In the genomic region with DNA sequence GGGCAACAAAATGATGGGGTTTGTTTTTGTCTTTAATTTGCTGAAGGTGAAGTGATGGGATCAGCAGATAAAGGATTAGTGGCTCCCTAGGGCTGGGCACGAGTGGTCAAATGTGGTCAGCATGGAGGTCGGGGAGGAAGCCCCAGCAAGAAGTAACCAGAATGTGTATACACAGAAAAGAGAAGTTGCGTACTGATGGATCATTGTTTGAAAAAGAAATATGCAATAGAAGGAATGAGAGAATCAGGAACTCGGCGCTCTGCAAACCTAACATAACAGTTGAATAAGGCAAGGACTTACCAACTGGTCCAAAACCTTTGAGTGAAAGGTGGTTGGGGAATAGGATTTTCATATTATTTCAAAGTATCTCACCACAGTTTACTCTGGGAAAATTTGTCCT, we compare ENCODE assay signal across 12 cellular contexts. TPM values are rescaled to one million over a fixed set of nuclear protein-coding genes. Genes with fewer than 3 reads are reported as not detected.
DNase-seq lines count a peak whose midpoint lies in the region; ATAC-seq and TF ChIP-seq lines count a peak whose summit lies in the region.
"Had no signal": no experiment of that assay in that cellular context is flagged by ENCODE, and none has a peak within 500 bp of the region (broad histone marks: within the 10 kb centered on the region; RNA-seq: fewer than 3 reads in every experiment).

No MANE protein-coding gene starts in this region.

- peaks cover 1% of the 10 kb centered on the region for H3K27me3 Mint-ChIP-seq in activated naive CD4-positive, alpha-beta T cell treated with anti-CD3 and anti-CD28 coated beads, Interleukin-2, amount 50 U/mL, for 24 hours
- peaks cover 71% of the 10 kb centered on the region for H3K27me3 Mint-ChIP-seq in WTC11 (ENCODE audit: low read depth)

- intact Hi-C loops in upper lobe of right lung (cut with DNase I), result no loop called here
- intact Hi-C loops in testis (cut with DNase I; ENCODE audit: low total_unique reads), result no loop called here
- intact Hi-C loops in uterus (cut with DNase I; ENCODE audit: low total_unique reads), result no loop called here

- ATAC-seq in WTC11 (no peak), upper lobe of right lung (peak; percentile 39)
- ATAC-seq: Right ventricle myocardium inferior; stimulated activated naive CD8-positive, alpha-beta T cell treated with anti-CD3 and anti-CD28 coated beads, Interleukin-15, Interleukin-2, amounts not matched to agents 100 U/mL and 50 U/mL, for 24 hours had no signal

- H3K27ac Mint-ChIP-seq in activated naive CD4-positive, alpha-beta T cell treated with anti-CD3 and anti-CD28 coated beads, Interleukin-2, amount 50 U/mL, for 24 hours, result no peak overlapping the region
- H3K27ac Mint-ChIP-seq in WTC11, result no peak overlapping the region

- 62 to 70% methylated on average over 5 of the region's 5 CpGs for WGBS in testis, 2 donors

- POLR2A ChIA-PET in WTC11 (lab: Charles Lee), result no interaction called here

- H3K27me3 ChIP-seq in iPS-20b (ENCODE audit: insufficient read depth, low read length), result peaks cover 74% of the 10 kb centered on the region
- no peaks in the 10 kb centered on the region for H3K27me3 ChIP-seq in upper lobe of right lung
- H3K27me3 ChIP-seq in testis, result no peaks in the 10 kb centered on the region
- H3K27me3 ChIP-seq in uterus, result no peaks in the 10 kb centered on the region
- H3K27me3 ChIP-seq: ascending aorta had no signal

- H3K9ac ChIP-seq in iPS-20b (ENCODE audit: low read depth, low read length), result no peak overlapping the region

- CTCF ChIA-PET in WTC11 (lab: Charles Lee), result interaction anchor here (1.0 to 1.2 kb wide), 2 partner anchors 15 to 23 kb away, joined by 3 to 6 read pairs; a partner anchor contains a TSS

- H3K4me3 ChIP-seq in iPS-20b (ENCODE audit: low read length), result peak overlapping the region; percentile 75; the same call in 1 of the 2 replicates
- H3K4me3 ChIP-seq in upper lobe of right lung, result no peak overlapping the region
- H3K4me3 ChIP-seq in testis, result no peak overlapping the region
- H3K4me3 ChIP-seq in uterus, result peak overlapping the region in 1 of 2 donors; percentile 90

- H3K27ac ChIP-seq in iPS-20b (ENCODE audit: low read length), result no peak overlapping the region
- no peak overlapping the region for H3K27ac ChIP-seq in upper lobe of right lung
- H3K27ac ChIP-seq in testis, result no peak overlapping the region
- no peak overlapping the region for H3K27ac ChIP-seq in uterus
- H3K27ac ChIP-seq: ascending aorta had no signal

- DNase-seq in activated naive CD4-positive, alpha-beta T cell treated with Interleukin-2 at 50 U/mL for 16 hours, result no peak
- DNase-seq in WTC11 (ENCODE audit: low spot score) (no peak), upper lobe of right lung (no peak), COR-L47 (lab: John Stamatoyannopoulos, UW) (no peak), testis (no peak), uterus (no peak)
- DNase-seq: activated CD4-positive, alpha-beta T cell treated with anti-CD3 and anti-CD28 coated beads for 48 hours; stimulated activated naive CD8-positive, alpha-beta T cell treated with anti-CD3 and anti-CD28 coated beads, Interleukin-15, Interleukin-2, amounts not matched to agents 100 U/mL and 50 U/mL, for 24 hours had no signal

- H3K36me3 Mint-ChIP-seq in activated naive CD4-positive, alpha-beta T cell treated with anti-CD3 and anti-CD28 coated beads, Interleukin-2, amount 50 U/mL, for 24 hours, result no peaks in the 10 kb centered on the region
- H3K36me3 Mint-ChIP-seq in WTC11, result no peaks in the 10 kb centered on the region

- no peak for TF ChIP-seq CTCF in WTC11 (IDR thresholded peaks at IDR 0.05)
- TF ChIP-seq CTCF in upper lobe of right lung (IDR thresholded peaks at IDR 0.05), result no peak
- TF ChIP-seq CTCF in testis (IDR thresholded peaks at IDR 0.05), result no peak
- TF ChIP-seq CTCF in uterus (IDR thresholded peaks at IDR 0.05), result no peak

- H3K36me3 ChIP-seq in iPS-20b (ENCODE audit: insufficient read depth, low read depth, low read length), result no peaks in the 10 kb centered on the region
- H3K36me3 ChIP-seq in upper lobe of right lung, result no peaks in the 10 kb centered on the region
- H3K36me3 ChIP-seq in testis (ENCODE audit: low read depth, missing control alignments), result no peaks in the 10 kb centered on the region
- no peaks in the 10 kb centered on the region for H3K36me3 ChIP-seq in uterus
- H3K36me3 ChIP-seq: ascending aorta had no signal

- H3K4me3 Mint-ChIP-seq in activated naive CD4-positive, alpha-beta T cell treated with anti-CD3 and anti-CD28 coated beads, Interleukin-2, amount 50 U/mL, for 24 hours, result peak overlapping the region; percentile 42
- H3K4me3 Mint-ChIP-seq in WTC11, result peak overlapping the region; percentile 79

- H3K9me3 Mint-ChIP-seq in activated naive CD4-positive, alpha-beta T cell treated with anti-CD3 and anti-CD28 coated beads, Interleukin-2, amount 50 U/mL, for 24 hours, result no peaks in the 10 kb centered on the region
- no peaks in the 10 kb centered on the region for H3K9me3 Mint-ChIP-seq in WTC11

- H3K9me3 ChIP-seq in iPS-20b (ENCODE audit: insufficient read depth, low read depth, low read length), result no peaks in the 10 kb centered on the region
- no peaks in the 10 kb centered on the region for H3K9me3 ChIP-seq in upper lobe of right lung
- no peaks in the 10 kb centered on the region for H3K9me3 ChIP-seq in testis
- H3K9me3 ChIP-seq in uterus, result no peaks in the 10 kb centered on the region
- H3K9me3 ChIP-seq: ascending aorta had no signal

- peaks cover 31% of the 10 kb centered on the region for H3K4me1 Mint-ChIP-seq in activated naive CD4-positive, alpha-beta T cell treated with anti-CD3 and anti-CD28 coated beads, Interleukin-2, amount 50 U/mL, for 24 hours
- peaks cover 5% of the 10 kb centered on the region for H3K4me1 Mint-ChIP-seq in WTC11

- no peak for TF ChIP-seq POLR2A in testis (IDR thresholded peaks at IDR 0.05)
- no peak for TF ChIP-seq POLR2A in uterus (IDR thresholded peaks at IDR 0.05)

- peaks cover 5% of the 10 kb centered on the region; the same call in 1 of the 2 replicates for H3K4me1 ChIP-seq in iPS-20b (ENCODE audit: insufficient read depth, low read length)
- H3K4me1 ChIP-seq in upper lobe of right lung, result peaks cover 15% of the 10 kb centered on the region
- peaks cover 4% of the 10 kb centered on the region for H3K4me1 ChIP-seq in testis
- peaks cover 0 to 6% of the 10 kb centered on the region in 2 donors for H3K4me1 ChIP-seq in uterus

TF ChIP-seq in WTC11, 78 proteins besides CTCF, POLR2A, EP300 and RAD21 (continues in another document):
- TF ChIP-seq JAZF1 (CRISPR knock-in tag; IDR thresholded peaks at IDR 0.05) (no peak), PRRX2 (CRISPR knock-in tag; IDR thresholded peaks at IDR 0.05) (no peak), NR3C1 (CRISPR knock-in tag; conservative IDR thresholded peaks at IDR 0.05; ENCODE audit: low read depth) (no peak), CREM (CRISPR knock-in tag; IDR thresholded peaks at IDR 0.05) (no peak), ESRRA (CRISPR knock-in tag; IDR thresholded peaks at IDR 0.05; ENCODE audit: borderline replicate concordance) (no peak)
- TF ChIP-seq, protein P1, sequence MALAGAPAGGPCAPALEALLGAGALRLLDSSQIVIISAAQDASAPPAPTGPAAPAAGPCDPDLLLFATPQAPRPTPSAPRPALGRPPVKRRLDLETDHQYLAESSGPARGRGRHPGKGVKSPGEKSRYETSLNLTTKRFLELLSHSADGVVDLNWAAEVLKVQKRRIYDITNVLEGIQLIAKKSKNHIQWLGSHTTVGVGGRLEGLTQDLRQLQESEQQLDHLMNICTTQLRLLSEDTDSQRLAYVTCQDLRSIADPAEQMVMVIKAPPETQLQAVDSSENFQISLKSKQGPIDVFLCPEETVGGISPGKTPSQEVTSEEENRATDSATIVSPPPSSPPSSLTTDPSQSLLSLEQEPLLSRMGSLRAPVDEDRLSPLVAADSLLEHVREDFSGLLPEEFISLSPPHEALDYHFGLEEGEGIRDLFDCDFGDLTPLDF (CRISPR knock-in tag; IDR thresholded peaks at IDR 0.05), result no peak
- TF ChIP-seq, protein P2, sequence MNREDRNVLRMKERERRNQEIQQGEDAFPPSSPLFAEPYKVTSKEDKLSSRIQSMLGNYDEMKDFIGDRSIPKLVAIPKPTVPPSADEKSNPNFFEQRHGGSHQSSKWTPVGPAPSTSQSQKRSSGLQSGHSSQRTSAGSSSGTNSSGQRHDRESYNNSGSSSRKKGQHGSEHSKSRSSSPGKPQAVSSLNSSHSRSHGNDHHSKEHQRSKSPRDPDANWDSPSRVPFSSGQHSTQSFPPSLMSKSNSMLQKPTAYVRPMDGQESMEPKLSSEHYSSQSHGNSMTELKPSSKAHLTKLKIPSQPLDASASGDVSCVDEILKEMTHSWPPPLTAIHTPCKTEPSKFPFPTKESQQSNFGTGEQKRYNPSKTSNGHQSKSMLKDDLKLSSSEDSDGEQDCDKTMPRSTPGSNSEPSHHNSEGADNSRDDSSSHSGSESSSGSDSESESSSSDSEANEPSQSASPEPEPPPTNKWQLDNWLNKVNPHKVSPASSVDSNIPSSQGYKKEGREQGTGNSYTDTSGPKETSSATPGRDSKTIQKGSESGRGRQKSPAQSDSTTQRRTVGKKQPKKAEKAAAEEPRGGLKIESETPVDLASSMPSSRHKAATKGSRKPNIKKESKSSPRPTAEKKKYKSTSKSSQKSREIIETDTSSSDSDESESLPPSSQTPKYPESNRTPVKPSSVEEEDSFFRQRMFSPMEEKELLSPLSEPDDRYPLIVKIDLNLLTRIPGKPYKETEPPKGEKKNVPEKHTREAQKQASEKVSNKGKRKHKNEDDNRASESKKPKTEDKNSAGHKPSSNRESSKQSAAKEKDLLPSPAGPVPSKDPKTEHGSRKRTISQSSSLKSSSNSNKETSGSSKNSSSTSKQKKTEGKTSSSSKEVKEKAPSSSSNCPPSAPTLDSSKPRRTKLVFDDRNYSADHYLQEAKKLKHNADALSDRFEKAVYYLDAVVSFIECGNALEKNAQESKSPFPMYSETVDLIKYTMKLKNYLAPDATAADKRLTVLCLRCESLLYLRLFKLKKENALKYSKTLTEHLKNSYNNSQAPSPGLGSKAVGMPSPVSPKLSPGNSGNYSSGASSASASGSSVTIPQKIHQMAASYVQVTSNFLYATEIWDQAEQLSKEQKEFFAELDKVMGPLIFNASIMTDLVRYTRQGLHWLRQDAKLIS (CRISPR knock-in tag; IDR thresholded peaks at IDR 0.05; ENCODE audit: borderline replicate concordance), result no peak

RNA-seq across cellular contexts. Expression of a gene that starts 1.5 kb away (rescaled TPM):
- 3.3 to 3.6 TPM (median 3.6 TPM) in 3 replicates for total RNA-seq in WTC11 (2021)
- 16.1 TPM for total RNA-seq in upper lobe of right lung
- 1 to 10 TPM; 5.8 to 5.9 TPM for total RNA-seq in testis
- polyA plus RNA-seq in testis (ENCODE audit: insufficient read depth, low read depth, low replicate concordance), result 6.4 TPM
- total RNA-seq in uterus, result 100 to 1,000 TPM in 1 of 4 donors, 10 to 100 TPM in 3; 20.9 to 113 (median 35.0) TPM

RNA-seq across cellular contexts. Expression of a gene that starts 15.5 kb away (rescaled TPM):
- total RNA-seq in WTC11 (2021) (2.2 to 2.7 TPM (median 2.6 TPM) in 3 replicates), upper lobe of right lung (20.6 TPM), testis (10 to 100 TPM; 18.7 to 19.9 TPM), uterus (10 to 100 TPM in 3 of 4 donors, 1 to 10 TPM in 1; 8.5 to 44.7 (median 25.0) TPM)
- 21.1 TPM for polyA plus RNA-seq in testis (ENCODE audit: insufficient read depth, low read depth, low replicate concordance)
